ENCODE assay signal across 8 cellular contexts in the genomic region with DNA sequence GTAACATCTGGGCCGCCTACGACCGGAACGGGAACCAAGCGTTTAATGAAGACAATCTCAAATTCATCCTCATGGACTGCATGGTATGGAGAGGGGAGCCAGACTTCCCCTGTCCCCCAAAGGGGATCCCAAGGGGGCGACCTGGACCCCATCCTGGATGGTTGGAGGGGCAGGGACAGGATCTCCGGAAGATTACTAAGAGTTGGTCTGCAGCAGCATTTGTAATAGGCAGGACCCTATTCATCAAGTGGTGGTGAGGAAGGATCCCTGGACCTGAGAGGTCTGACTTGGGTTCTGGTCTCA. TPM values are rescaled to one million over a fixed set of nuclear protein-coding genes. Genes with fewer than 3 reads are reported as not detected.
DNase-seq lines count a peak whose midpoint lies in the region; ATAC-seq and TF ChIP-seq lines count a peak whose summit lies in the region.

No MANE protein-coding gene starts in this region.

- H3K36me3 ChIP-seq in H7 (replicated peaks; ENCODE audit: control insufficient read depth, insufficient read depth, low read length) = peaks cover 5% of the 10 kb centered on the region
- H3K36me3 ChIP-seq in skeletal muscle tissue (ENCODE audit: control insufficient read depth in 3 of 3, insufficient read depth in 3 of 3, low read length in 3 of 3) = peaks cover 11 to 15% (median 13%) of the 10 kb centered on the region in 3 donors

- H3K27me3 Mint-ChIP-seq in activated B cell treated with CpG ODN at 0.5 μM for 24 hours = no peaks in the 10 kb centered on the region

- no peak for DNase-seq in H7
- DNase-seq in activated B cell treated with CpG ODN at 0.5 μM for 24 hours = no peak
- DNase-seq in right cardiac atrium = no peak
- no peak for DNase-seq in NCI-H82 (lab: John Stamatoyannopoulos, UW)
- DNase-seq in SHP77 treated with DMSO at 0.1 percent for 48 hours (lab: John Stamatoyannopoulos, UW) = no peak
- no peak for DNase-seq in medulla oblongata (ENCODE audit: extremely low spot score)

- intact Hi-C loops in activated B cell treated with CpG ODN at 0.5 μM for 24 hours (cut with micrococcal nuclease) = loop anchor here (2.0 to 10.0 kb wide), 2 partner anchors 42 to 800 kb away; a partner anchor contains a TSS
- intact Hi-C loops in right cardiac atrium (cut with DNase I) = loop anchor here in 1 of 4 donors (10.0 kb wide), 1 partner anchor 50 kb away; no protein-coding TSS in a partner anchor

- ATAC-seq in activated B cell treated with CpG ODN at 0.5 μM for 24 hours (ENCODE audit: low read depth) (no peak), right cardiac atrium (no peak), GM21529 (IDR thresholded peaks at IDR 0.05; ENCODE audit: unreplicated experiment) (no peak)

- H3K9me3 Mint-ChIP-seq in activated B cell treated with CpG ODN at 0.5 μM for 24 hours = no peaks in the 10 kb centered on the region

- H3K27me3 ChIP-seq in H7 (ENCODE audit: control insufficient read depth, insufficient read depth, low read length) (no peaks in the 10 kb centered on the region), right cardiac atrium (ENCODE audit: control insufficient read depth, insufficient read depth) (no peaks in the 10 kb centered on the region), skeletal muscle tissue (ENCODE audit: control insufficient read depth in 3 of 3, insufficient read depth in 3 of 3, low read length in 3 of 3) (no peaks in the 10 kb centered on the region)

- peaks cover 29% of the 10 kb centered on the region for H3K4me1 Mint-ChIP-seq in activated B cell treated with CpG ODN at 0.5 μM for 24 hours

- H3K27ac Mint-ChIP-seq in activated B cell treated with CpG ODN at 0.5 μM for 24 hours = peak overlapping the region; percentile 72

- CTCF ChIA-PET in activated B cell treated with CpG ODN at 0.5 μM for 24 hours (lab: Charles Lee) = interaction anchor here (1.0 kb wide), 1 partner anchor 11 kb away, joined by 3 read pairs; no protein-coding TSS in a partner anchor

- H3K4me1 ChIP-seq in right cardiac atrium (ENCODE audit: control insufficient read depth, insufficient read depth, low read length) (no peaks in the 10 kb centered on the region), skeletal muscle tissue (ENCODE audit: control insufficient read depth in 3 of 3, insufficient read depth in 3 of 3, low read length in 3 of 3) (peaks cover 20 to 35% (median 23%) of the 10 kb centered on the region in 3 donors)

- H3K27ac ChIP-seq in right cardiac atrium (ENCODE audit: low read length) = peak overlapping the region; percentile 59
- peak overlapping the region; percentile 84 for H3K27ac ChIP-seq in skeletal muscle tissue (ENCODE audit: low read depth, low read length)

- TF ChIP-seq CTCF in activated B cell treated with CpG ODN at 0.5 μM for 24 hours (IDR thresholded peaks at IDR 0.05) = no peak

- H3K4me3 ChIP-seq in H7 (ENCODE audit: insufficient read depth, low read depth, low read length) (peak overlapping the region; percentile 100), right cardiac atrium (ENCODE audit: low read length) (peak overlapping the region; percentile 64), skeletal muscle tissue (ENCODE audit: low read length in 3 of 3) (peak overlapping the region; percentile 94 to 99 (median 97))

- peak overlapping the region; percentile 93 for H3K4me3 Mint-ChIP-seq in activated B cell treated with CpG ODN at 0.5 μM for 24 hours

- POLR2A ChIA-PET in activated B cell treated with CpG ODN at 0.5 μM for 24 hours (lab: Charles Lee) = no interaction called here

- 3% methylated on average over 7 of the region's 7 CpGs for whole genome bisulfite sequencing in right cardiac atrium

- peaks cover 29% of the 10 kb centered on the region for H3K36me3 Mint-ChIP-seq in activated B cell treated with CpG ODN at 0.5 μM for 24 hours (ENCODE audit: low read depth)

- H3K9ac ChIP-seq in skeletal muscle tissue (ENCODE audit: low read depth in 1 of 3, low read length in 3 of 3) = peak overlapping the region; percentile 88 to 97 (median 96)

- no peaks in the 10 kb centered on the region for H3K9me3 ChIP-seq in right cardiac atrium (ENCODE audit: control insufficient read depth, low read length)
- H3K9me3 ChIP-seq in skeletal muscle tissue (ENCODE audit: control insufficient read depth in 3 of 3, low read length in 3 of 3) = no peaks in the 10 kb centered on the region

RNA-seq across cellular contexts. Expression of a gene that starts 0.7 kb away (rescaled TPM):
- total RNA-seq in H7 (2014; rRNA removed; shearing (Covaris generic)) = 58.0 and 74.1 TPM in 2 replicates
- total RNA-seq in activated B cell treated with CpG ODN at 0.5 μM for 24 hours (45.9 and 48.0 TPM in 2 replicates), right cardiac atrium (10 to 100 TPM; 43.8 to 55.2 (median 51.5) TPM), skeletal muscle tissue (35.0 TPM)
- polyA plus RNA-seq in right cardiac atrium = 100 TPM

RNA-seq across cellular contexts. Expression of a gene that starts 1.7 kb away (rescaled TPM):
- 64.6 and 66.3 TPM in 2 replicates for total RNA-seq in H7 (2014; rRNA removed; shearing (Covaris generic))
- total RNA-seq in activated B cell treated with CpG ODN at 0.5 μM for 24 hours (28.1 and 32.5 TPM in 2 replicates), right cardiac atrium (10 to 100 TPM; 23.9 to 28.7 (median 27.0) TPM), skeletal muscle tissue (15.7 TPM)
- 13.7 TPM for polyA plus RNA-seq in right cardiac atrium

RNA-seq across cellular contexts. Expression of a gene that starts 5.7 kb away (rescaled TPM):
- total RNA-seq in H7 (2014; rRNA removed; shearing (Covaris generic)) = 18.3 and 27.6 TPM in 2 replicates
- 0.32 and 0.38 TPM in 2 replicates for total RNA-seq in activated B cell treated with CpG ODN at 0.5 μM for 24 hours
- not detected for total RNA-seq in right cardiac atrium
- 0.07 TPM for polyA plus RNA-seq in right cardiac atrium
- total RNA-seq in skeletal muscle tissue = not detected

RNA-seq across cellular contexts. Expression of a gene that starts 27.0 kb away (rescaled TPM):
- total RNA-seq in H7 (2014; rRNA removed; shearing (Covaris generic)) = 52.7 and 65.2 TPM in 2 replicates
- total RNA-seq in activated B cell treated with CpG ODN at 0.5 μM for 24 hours (0.39 and 0.47 TPM in 2 replicates), right cardiac atrium (under 1 TPM; 0.17 to 0.33 (median 0.19) TPM), skeletal muscle tissue (6.8 TPM)
- 0.25 TPM for polyA plus RNA-seq in right cardiac atrium

RNA-seq across cellular contexts. Expression of a gene that starts 34.5 kb away (rescaled TPM):
- total RNA-seq in H7 (2014; rRNA removed; shearing (Covaris generic)) = 427 and 445 TPM in 2 replicates
- total RNA-seq in activated B cell treated with CpG ODN at 0.5 μM for 24 hours (136 and 146 TPM in 2 replicates), right cardiac atrium (100 to 1,000 TPM in 1 of 4 donors, 10 to 100 TPM in 3; 82.0 to 112 (median 93.1) TPM), skeletal muscle tissue (276 TPM)
- 93.3 TPM for polyA plus RNA-seq in right cardiac atrium

Comparison
In these comparisons a context has a peak if more than half of its experiments do, and no peak if none do; other contexts are left out.
1. RNA of a gene that starts 5.7 kb away (total RNA-seq): 18.3 to 27.6 TPM in H7; 0.32 to 0.38 TPM in activated B cell treated with CpG ODN at 0.5 μM for 24 hours, not detected in right cardiac atrium and not detected in skeletal muscle tissue (single experiment); every median in the first group is over 10 times any median in the second.
2. Peak in every context shown above with its lines, with median percentiles within 50 percentile points of each other: H3K4me3 ChIP-seq.